ENCODE assay signal across 7 cellular contexts in genomic region chr2:238238766-238239551, GRCh38. TPM values are rescaled to one million over a fixed set of nuclear protein-coding genes. Genes with fewer than 3 reads are reported as not detected.
DNase-seq lines count a peak whose midpoint lies in the region; ATAC-seq and TF ChIP-seq lines count a peak whose summit lies in the region.

No MANE protein-coding gene starts in this region.

- H3K36me3 Mint-ChIP-seq in T-helper 2 cell treated with Interferon-gamma antibody and Interleukin-4, amounts not matched to agents 5 μg/mL and 100 μg/mL, for 36 hours (ENCODE audit: low read depth): no peaks in the 10 kb centered on the region
- H3K36me3 Mint-ChIP-seq in effector memory CD8-positive, alpha-beta T cell (ENCODE audit: insufficient read depth): peaks cover 3% of the 10 kb centered on the region
- no peaks in the 10 kb centered on the region for H3K36me3 Mint-ChIP-seq in progenitor cell of endocrine pancreas (ENCODE audit: insufficient read depth)

- H3K9me3 Mint-ChIP-seq in T-helper 2 cell treated with Interferon-gamma antibody and Interleukin-4, amounts not matched to agents 5 μg/mL and 100 μg/mL, for 36 hours: peaks cover 1% of the 10 kb centered on the region
- no peaks in the 10 kb centered on the region for H3K9me3 Mint-ChIP-seq in effector memory CD8-positive, alpha-beta T cell
- H3K9me3 Mint-ChIP-seq in progenitor cell of endocrine pancreas (ENCODE audit: low read depth): no peaks in the 10 kb centered on the region

- no peaks in the 10 kb centered on the region; the same call in 1 of the 2 replicates for H3K27me3 ChIP-seq in GM06990 (replicated peaks; ENCODE audit: control insufficient read depth, insufficient read depth, low read length)

- H3K27ac Mint-ChIP-seq in T-helper 2 cell treated with Interferon-gamma antibody and Interleukin-4, amounts not matched to agents 5 μg/mL and 100 μg/mL, for 36 hours: no peak overlapping the region
- H3K27ac Mint-ChIP-seq in effector memory CD8-positive, alpha-beta T cell: no peak overlapping the region
- no peak overlapping the region for H3K27ac Mint-ChIP-seq in progenitor cell of endocrine pancreas

- peaks cover 6% of the 10 kb centered on the region for H3K4me1 Mint-ChIP-seq in T-helper 2 cell treated with Interferon-gamma antibody and Interleukin-4, amounts not matched to agents 5 μg/mL and 100 μg/mL, for 36 hours (ENCODE audit: low read depth)
- H3K4me1 Mint-ChIP-seq in effector memory CD8-positive, alpha-beta T cell (ENCODE audit: low read depth in 2 of 2): peaks cover 7 to 9% of the 10 kb centered on the region in 2 donors
- H3K4me1 Mint-ChIP-seq in progenitor cell of endocrine pancreas (ENCODE audit: low read depth): peaks cover 8% of the 10 kb centered on the region

- H3K4me3 ChIP-seq in GM06990 (replicated peaks; ENCODE audit: low read depth, low read length): no peak overlapping the region

- ATAC-seq in HG02840 (IDR thresholded peaks at IDR 0.05; ENCODE audit: low FRiP score, unreplicated experiment) (peak; percentile 7), GM18868 (IDR thresholded peaks at IDR 0.05; ENCODE audit: unreplicated experiment) (no peak)
- ATAC-seq in effector memory CD8-positive, alpha-beta T cell (replicated peaks): peak; percentile 40

- no peak for DNase-seq in GM06990 (ENCODE audit: extremely low read depth, insufficient read length)
- no peak for DNase-seq in T-helper 2 cell treated with Interferon-gamma antibody and Interleukin-4, amounts not matched to agents 5 μg/mL and 100 μg/mL, for 36 hours (ENCODE audit: low spot score)
- peak; percentile 29 to 36 (median 35) for DNase-seq in effector memory CD8-positive, alpha-beta T cell
- DNase-seq in progenitor cell of endocrine pancreas (ENCODE audit: low spot score, unreplicated experiment): no peak
- no peak for DNase-seq in UCSD-AML1 (lab: John Stamatoyannopoulos, UW; ENCODE audit: unreplicated experiment)

- H3K27me3 Mint-ChIP-seq in T-helper 2 cell treated with Interferon-gamma antibody and Interleukin-4, amounts not matched to agents 5 μg/mL and 100 μg/mL, for 36 hours (ENCODE audit: low read depth): peaks cover 46% of the 10 kb centered on the region
- H3K27me3 Mint-ChIP-seq in effector memory CD8-positive, alpha-beta T cell: peaks cover 14 to 22% of the 10 kb centered on the region in 2 donors
- H3K27me3 Mint-ChIP-seq in progenitor cell of endocrine pancreas: peaks cover 19% of the 10 kb centered on the region

- H3K36me3 ChIP-seq in GM06990 (ENCODE audit: control insufficient read depth, insufficient read depth, low read length): peaks cover 1% of the 10 kb centered on the region; the same call in 1 of the 2 replicates

- TF ChIP-seq CTCF in GM06990 (IDR thresholded peaks at IDR 0.05; ENCODE audit: insufficient read depth, low read length, poor library complexity, severe bottlenecking) (peak; percentile 10), progenitor cell of endocrine pancreas (IDR thresholded peaks at IDR 0.05; ENCODE audit: unreplicated experiment) (no peak)

- peak overlapping the region; percentile 27 for H3K4me3 Mint-ChIP-seq in T-helper 2 cell treated with Interferon-gamma antibody and Interleukin-4, amounts not matched to agents 5 μg/mL and 100 μg/mL, for 36 hours
- peak overlapping the region in 1 of 2 donors; percentile 67 for H3K4me3 Mint-ChIP-seq in effector memory CD8-positive, alpha-beta T cell
- H3K4me3 Mint-ChIP-seq in progenitor cell of endocrine pancreas (ENCODE audit: low read depth): peak overlapping the region; percentile 53

RNA-seq across cellular contexts. Expression of gene HES6, which starts 0.9 kb away (rescaled TPM):
- total RNA-seq in progenitor cell of endocrine pancreas: 64.2 and 64.7 TPM in 2 replicates

RNA-seq across cellular contexts. Expression of gene ILKAP, which starts 35.5 kb away (rescaled TPM):
- 50.3 and 56.3 TPM in 2 replicates for total RNA-seq in progenitor cell of endocrine pancreas

RNA-seq across cellular contexts. Expression of gene PER2, which starts 49.5 kb away (rescaled TPM):
- total RNA-seq in progenitor cell of endocrine pancreas: 14.3 and 20.2 TPM in 2 replicates

Comparison
In these comparisons a context has a peak if more than half of its experiments do, and no peak if none do; other contexts are left out.
1. DNase-seq: peak in effector memory CD8-positive, alpha-beta T cell (3 of 3); none in GM06990 (single experiment), T-helper 2 cell treated with Interferon-gamma antibody and Interleukin-4, amounts not matched to agents 5 μg/mL and 100 μg/mL, for 36 hours (single experiment), progenitor cell of endocrine pancreas (single experiment) and UCSD-AML1 (single experiment).